In the genomic region with DNA sequence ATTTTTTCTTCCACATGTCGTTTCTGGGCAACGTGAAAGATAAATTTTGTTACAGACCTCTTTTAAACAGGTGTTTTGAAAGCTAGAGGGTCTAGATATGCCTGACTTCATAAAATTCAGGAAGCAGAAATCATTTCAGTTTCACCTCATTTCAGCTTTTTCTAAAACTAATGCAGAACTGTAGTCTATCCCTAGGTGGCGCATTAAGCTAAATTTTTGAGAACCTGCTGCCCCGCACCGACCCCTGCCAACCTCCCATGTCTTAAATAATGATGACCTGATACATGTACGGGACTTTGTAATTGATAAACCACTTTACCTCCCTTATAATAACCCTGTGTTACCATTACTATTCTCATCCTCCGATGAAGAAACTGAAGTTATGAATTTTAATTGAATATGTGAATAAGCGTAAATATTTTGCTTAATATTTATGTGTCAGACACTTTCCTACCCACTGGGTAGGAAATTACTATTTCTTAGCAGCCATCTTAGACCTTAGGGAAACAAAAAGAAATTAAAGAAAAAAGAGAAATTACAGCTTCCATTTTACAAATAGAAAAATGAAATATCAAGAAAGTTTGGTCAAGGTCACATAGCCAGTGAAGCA, we compare ENCODE assay signal across 8 cellular contexts.
A peak's percentile ranks its signal among the peaks of the same experiment; 100 is the strongest.
DNase-seq lines count a peak whose midpoint lies in the region; ATAC-seq and TF ChIP-seq lines count a peak whose summit lies in the region.

No MANE protein-coding gene starts in this region.

- H3K36me3 ChIP-seq in kidney epithelial cell (ENCODE audit: control insufficient read depth, insufficient read depth, low read length), result no peaks in the 10 kb centered on the region
- no peaks in the 10 kb centered on the region for H3K36me3 ChIP-seq in tibial artery

- no peaks in the 10 kb centered on the region for H3K9me3 ChIP-seq in tibial artery

- H3K4me3 ChIP-seq in astrocyte of the cerebellum (ENCODE audit: low read depth, low read length), result no peak overlapping the region
- H3K4me3 ChIP-seq in kidney epithelial cell (ENCODE audit: low read depth, low read length), result no peak overlapping the region
- H3K4me3 ChIP-seq in tibial artery, result no peak overlapping the region

- intact Hi-C loops in tibial artery (cut with DNase I; ENCODE audit: low total_unique reads), result no loop called here

- DNase-seq in D341Med (ENCODE audit: low spot score), result peak; percentile 61
- DNase-seq in HCEC 1CT, result peak; percentile 11
- peak; percentile 16 for DNase-seq in NCI-H774 (lab: John Stamatoyannopoulos, UW)
- peak; percentile 11 for DNase-seq in astrocyte of the cerebellum (ENCODE audit: low read depth)
- DNase-seq in kidney epithelial cell (ENCODE audit: low read depth), result peak; percentile 10
- no peak for DNase-seq in tibial artery
- DNase-seq in NCI-H187 (lab: John Stamatoyannopoulos, UW), result no peak

- H3K27me3 ChIP-seq in kidney epithelial cell (ENCODE audit: control insufficient read depth, insufficient read depth, low read length) (peaks cover 2% of the 10 kb centered on the region), tibial artery (peaks cover 0 to 7% of the 10 kb centered on the region in 2 donors)

- in situ Hi-C loops in astrocyte of the cerebellum (cut with HindIII; ENCODE audit: low sequenced_read_pairs), result no loop called here

- no peak for ATAC-seq in GM21367 (IDR thresholded peaks at IDR 0.05; ENCODE audit: unreplicated experiment)

- peak; percentile 71 for TF ChIP-seq CTCF in astrocyte of the cerebellum (IDR thresholded peaks at IDR 0.05; ENCODE audit: low read depth, low read length, missing control alignments)
- peak; percentile 77 for TF ChIP-seq CTCF in kidney epithelial cell (IDR thresholded peaks at IDR 0.05; ENCODE audit: insufficient read depth, low read length, poor library complexity, severe bottlenecking)
- TF ChIP-seq CTCF in tibial artery (IDR thresholded peaks at IDR 0.05), result peak; percentile 48

- no peak overlapping the region for H3K27ac ChIP-seq in tibial artery

- H3K4me1 ChIP-seq in tibial artery, result no peaks in the 10 kb centered on the region

Comparison
In these comparisons a context has a peak if more than half of its experiments do, and no peak if none do; other contexts are left out.
1. DNase-seq: peak in D341Med (single experiment), HCEC 1CT (single experiment), NCI-H774 (single experiment), astrocyte of the cerebellum (single experiment) and kidney epithelial cell (single experiment); none in tibial artery (0 of 2) and NCI-H187 (0 of 2).
2. Peak in every context shown above with its lines, with median percentiles within 50 percentile points of each other: CTCF ChIP-seq.